1 cellular context compared by ENCODE assay signal in the genomic region with DNA sequence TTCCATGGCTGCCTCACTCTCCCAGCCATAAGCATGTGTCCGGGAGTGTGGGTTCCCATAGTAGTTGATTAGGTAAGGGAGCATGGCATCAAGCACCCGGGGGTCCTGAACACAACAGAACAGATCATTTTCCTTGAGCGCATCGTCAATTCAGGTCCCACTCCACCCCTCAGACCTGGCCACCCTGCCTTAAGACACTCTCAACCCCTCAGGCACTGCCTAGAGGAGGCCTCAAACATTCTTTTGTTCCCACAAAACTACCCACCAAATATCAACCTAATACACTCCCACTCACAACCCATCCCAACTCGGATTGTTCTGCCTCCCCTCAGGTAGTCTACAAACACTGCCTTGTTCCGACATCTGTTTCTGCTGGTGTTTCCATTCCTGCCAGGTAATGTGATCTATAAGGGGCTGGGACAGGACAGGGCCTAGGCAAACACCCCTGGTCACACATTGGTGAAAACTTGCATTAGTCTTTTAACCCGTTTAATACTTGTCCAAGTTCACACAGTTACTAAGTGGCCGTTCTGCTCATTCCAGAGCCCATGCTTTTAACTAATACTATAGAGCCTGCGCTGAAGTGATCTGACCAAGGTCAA.
TF ChIP-seq lines count a peak whose summit lies in the region.

No MANE protein-coding gene starts in this region.

TF ChIP-seq in HepG2, 621 proteins besides CTCF, POLR2A, EP300 and RAD21 (continued from another document and continues in another):
- TF ChIP-seq ZNF770 (CRISPR knock-in tag; IDR thresholded peaks at IDR 0.05), result no peak
- no peak for TF ChIP-seq NFE2L1 (CRISPR knock-in tag; IDR thresholded peaks at IDR 0.05; ENCODE audit: borderline replicate concordance)
- peak; percentile 83; the same call in 1 of the 2 replicates for TF ChIP-seq SNAPC4 (CRISPR knock-in tag; IDR thresholded peaks at IDR 0.05)
- TF ChIP-seq, protein P1, sequence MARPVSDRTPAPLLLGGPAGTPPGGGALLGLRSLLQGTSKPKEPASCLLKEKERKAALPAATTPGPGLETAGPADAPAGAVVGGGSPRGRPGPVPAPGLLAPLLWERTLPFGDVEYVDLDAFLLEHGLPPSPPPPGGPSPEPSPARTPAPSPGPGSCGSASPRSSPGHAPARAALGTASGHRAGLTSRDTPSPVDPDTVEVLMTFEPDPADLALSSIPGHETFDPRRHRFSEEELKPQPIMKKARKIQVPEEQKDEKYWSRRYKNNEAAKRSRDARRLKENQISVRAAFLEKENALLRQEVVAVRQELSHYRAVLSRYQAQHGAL (CRISPR knock-in tag; IDR thresholded peaks at IDR 0.05; ENCODE audit: not compliant biosample characterization), result no peak
- TF ChIP-seq BRCA1 (CRISPR knock-in tag; IDR thresholded peaks at IDR 0.05), result no peak
- TF ChIP-seq HOXA5 (CRISPR knock-in tag; IDR thresholded peaks at IDR 0.05), result no peak
- TF ChIP-seq BCL3 (CRISPR knock-in tag; IDR thresholded peaks at IDR 0.05), result peak; percentile 61; the same call in 1 of the 2 replicates
- no peak for TF ChIP-seq REL (CRISPR knock-in tag; conservative IDR thresholded peaks at IDR 0.05)
- no peak for TF ChIP-seq PLRG1 (conservative IDR thresholded peaks at IDR 0.05)
- peak; percentile 47 for TF ChIP-seq MED8 (CRISPR knock-in tag; IDR thresholded peaks at IDR 0.05; ENCODE audit: insufficient replicate concordance)
- 0 out of 2 replicates have a peak, but pooled peaks have one; percentile 29 for TF ChIP-seq NRL (CRISPR knock-in tag; IDR thresholded peaks at IDR 0.05; ENCODE audit: borderline replicate concordance)
- no peak for TF ChIP-seq NCOR1 (IDR thresholded peaks at IDR 0.05; ENCODE audit: borderline replicate concordance, low read length)
- no peak for TF ChIP-seq FOXM1 (CRISPR knock-in tag; IDR thresholded peaks at IDR 0.05)
- TF ChIP-seq KMT2B (CRISPR knock-in tag; IDR thresholded peaks at IDR 0.05), result no peak; the same call in 1 of the 2 replicates
- TF ChIP-seq SIX1 (CRISPR knock-in tag; IDR thresholded peaks at IDR 0.05; ENCODE audit: borderline replicate concordance), result peak; percentile 71
- TF ChIP-seq, protein P2, sequence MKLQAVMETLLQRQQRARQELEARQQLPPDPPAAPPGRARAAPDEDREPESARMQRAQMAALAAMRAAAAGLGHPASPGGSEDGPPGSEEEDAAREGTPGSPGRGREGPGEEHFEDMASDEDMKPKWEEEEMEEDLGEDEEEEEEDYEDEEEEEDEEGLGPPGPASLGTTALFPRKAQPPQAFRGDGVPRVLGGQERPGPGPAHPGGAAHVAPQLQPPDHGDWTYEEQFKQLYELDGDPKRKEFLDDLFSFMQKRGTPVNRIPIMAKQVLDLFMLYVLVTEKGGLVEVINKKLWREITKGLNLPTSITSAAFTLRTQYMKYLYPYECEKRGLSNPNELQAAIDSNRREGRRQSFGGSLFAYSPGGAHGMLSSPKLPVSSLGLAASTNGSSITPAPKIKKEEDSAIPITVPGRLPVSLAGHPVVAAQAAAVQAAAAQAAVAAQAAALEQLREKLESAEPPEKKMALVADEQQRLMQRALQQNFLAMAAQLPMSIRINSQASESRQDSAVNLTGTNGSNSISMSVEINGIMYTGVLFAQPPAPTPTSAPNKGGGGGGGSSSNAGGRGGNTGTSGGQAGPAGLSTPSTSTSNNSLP (IDR thresholded peaks at IDR 0.05; ENCODE audit: low read depth, low read length), result no peak
- TF ChIP-seq ELF1 (CRISPR knock-in tag; IDR thresholded peaks at IDR 0.05), result no peak
- TF ChIP-seq ZNF619 (CRISPR knock-in tag; IDR thresholded peaks at IDR 0.05), result no peak
- TF ChIP-seq, protein P3, sequence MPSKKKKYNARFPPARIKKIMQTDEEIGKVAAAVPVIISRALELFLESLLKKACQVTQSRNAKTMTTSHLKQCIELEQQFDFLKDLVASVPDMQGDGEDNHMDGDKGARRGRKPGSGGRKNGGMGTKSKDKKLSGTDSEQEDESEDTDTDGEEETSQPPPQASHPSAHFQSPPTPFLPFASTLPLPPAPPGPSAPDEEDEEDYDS (CRISPR knock-in tag; IDR thresholded peaks at IDR 0.05), result no peak
- TF ChIP-seq RFX5 (IDR thresholded peaks at IDR 0.05; ENCODE audit: low read depth, low read length), result no peak
- no peak for TF ChIP-seq SP4 (CRISPR knock-in tag; IDR thresholded peaks at IDR 0.05)
- no peak; the same call in 1 of the 2 replicates for TF ChIP-seq BRF2 (CRISPR knock-in tag; IDR thresholded peaks at IDR 0.05)
- TF ChIP-seq ZNF253 (CRISPR knock-in tag; IDR thresholded peaks at IDR 0.05; ENCODE audit: borderline replicate concordance), result no peak
- no peak for TF ChIP-seq TAF15 (IDR thresholded peaks at IDR 0.05; ENCODE audit: low read depth, low read length, poor library complexity, severe bottlenecking)
- no peak for TF ChIP-seq NFE2L2 (IDR thresholded peaks at IDR 0.05; ENCODE audit: low read length)
- TF ChIP-seq ZNF430 (CRISPR knock-in tag; IDR thresholded peaks at IDR 0.05), result no peak
- 0 out of 2 replicates have a peak, but pooled peaks have one; percentile 17 for TF ChIP-seq MEIS1 (CRISPR knock-in tag; IDR thresholded peaks at IDR 0.05; ENCODE audit: borderline replicate concordance)
- TF ChIP-seq ZNF703 (CRISPR knock-in tag; IDR thresholded peaks at IDR 0.05; ENCODE audit: borderline replicate concordance), result no peak
- 0 out of 2 replicates have a peak, but pooled peaks have one; percentile 22 for TF ChIP-seq EEA1 (CRISPR knock-in tag; IDR thresholded peaks at IDR 0.05; ENCODE audit: borderline replicate concordance)
- 0 out of 4 replicates have a peak, but pooled peaks of 1 of the 2 experiments have one; percentile 28 for TF ChIP-seq NR2F1 (CRISPR knock-in tag; IDR thresholded peaks at IDR 0.05)
- TF ChIP-seq SPEN (CRISPR knock-in tag; IDR thresholded peaks at IDR 0.05; ENCODE audit: low read depth), result no peak
- no peak for TF ChIP-seq RNF2 (conservative IDR thresholded peaks at IDR 0.05; ENCODE audit: low read depth)
- peak; percentile 29; the same call in 1 of the 2 replicates for TF ChIP-seq ZNF138 (CRISPR knock-in tag; IDR thresholded peaks at IDR 0.05; ENCODE audit: low read depth)
- TF ChIP-seq ZNF33B (CRISPR knock-in tag; IDR thresholded peaks at IDR 0.05), result peak; percentile 67; the same call in 1 of the 2 replicates
- no peak for TF ChIP-seq U2AF2 (IDR thresholded peaks at IDR 0.05; ENCODE audit: low read depth, low read length)
- no peak for TF ChIP-seq AFF4 (CRISPR knock-in tag; IDR thresholded peaks at IDR 0.05)
- TF ChIP-seq ETV5 (CRISPR knock-in tag; IDR thresholded peaks at IDR 0.05; ENCODE audit: borderline replicate concordance), result peak; percentile 10; the same call in 1 of the 2 replicates
- no peak for TF ChIP-seq ZMAT5 (CRISPR knock-in tag; IDR thresholded peaks at IDR 0.05; ENCODE audit: borderline replicate concordance, low read depth)
- TF ChIP-seq CBX1 (IDR thresholded peaks at IDR 0.05; ENCODE audit: low read depth), result no peak
- no peak for TF ChIP-seq RBAK (CRISPR knock-in tag; IDR thresholded peaks at IDR 0.05)
- no peak for TF ChIP-seq ZNF747 (CRISPR knock-in tag; IDR thresholded peaks at IDR 0.05; ENCODE audit: borderline replicate concordance)
- TF ChIP-seq ZNF234 (CRISPR knock-in tag; conservative IDR thresholded peaks at IDR 0.05), result no peak
- no peak; the same call in 1 of the 2 replicates for TF ChIP-seq ZNF510 (CRISPR knock-in tag; IDR thresholded peaks at IDR 0.05; ENCODE audit: low read depth)
- peak; percentile 52 for TF ChIP-seq POGZ (CRISPR knock-in tag; IDR thresholded peaks at IDR 0.05)
- no peak for TF ChIP-seq ZNF354B (CRISPR knock-in tag; IDR thresholded peaks at IDR 0.05)
- TF ChIP-seq ZMYM2 (CRISPR knock-in tag; IDR thresholded peaks at IDR 0.05), result no peak; the same call in 1 of the 2 replicates
- peak; percentile 62; the same call in 1 of the 2 replicates for TF ChIP-seq ESRRA (CRISPR knock-in tag; IDR thresholded peaks at IDR 0.05; ENCODE audit: low read depth)
- no peak for TF ChIP-seq HMG20A (CRISPR knock-in tag; IDR thresholded peaks at IDR 0.05; ENCODE audit: borderline replicate concordance)
- TF ChIP-seq ZNF547 (CRISPR knock-in tag; IDR thresholded peaks at IDR 0.05), result peak; percentile 21; the same call in 1 of the 2 replicates
